1 cellular context compared by ENCODE assay signal in genomic region chr1:161983725-161984124, GRCh38.
TF ChIP-seq lines count a peak whose summit lies in the region.

No MANE protein-coding gene starts in this region.

TF ChIP-seq in IMR-90, 13 proteins besides CTCF, POLR2A, EP300 and RAD21 (continued from another document):
- TF ChIP-seq, protein P1, sequence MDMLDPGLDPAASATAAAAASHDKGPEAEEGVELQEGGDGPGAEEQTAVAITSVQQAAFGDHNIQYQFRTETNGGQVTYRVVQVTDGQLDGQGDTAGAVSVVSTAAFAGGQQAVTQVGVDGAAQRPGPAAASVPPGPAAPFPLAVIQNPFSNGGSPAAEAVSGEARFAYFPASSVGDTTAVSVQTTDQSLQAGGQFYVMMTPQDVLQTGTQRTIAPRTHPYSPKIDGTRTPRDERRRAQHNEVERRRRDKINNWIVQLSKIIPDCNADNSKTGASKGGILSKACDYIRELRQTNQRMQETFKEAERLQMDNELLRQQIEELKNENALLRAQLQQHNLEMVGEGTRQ (IDR thresholded peaks at IDR 0.05; ENCODE audit: low read depth, low read length), result no peak
- TF ChIP-seq CEBPB (IDR thresholded peaks at IDR 0.05; ENCODE audit: low read depth, low read length), result no peak
- TF ChIP-seq MAFK (IDR thresholded peaks at IDR 0.05; ENCODE audit: low read depth, low read length), result no peak
- no peak for TF ChIP-seq FOS (IDR thresholded peaks at IDR 0.05; ENCODE audit: low read depth, low read length)
- no peak for TF ChIP-seq BHLHE40 (IDR thresholded peaks at IDR 0.05; ENCODE audit: low read depth, low read length)
- TF ChIP-seq, protein P2, sequence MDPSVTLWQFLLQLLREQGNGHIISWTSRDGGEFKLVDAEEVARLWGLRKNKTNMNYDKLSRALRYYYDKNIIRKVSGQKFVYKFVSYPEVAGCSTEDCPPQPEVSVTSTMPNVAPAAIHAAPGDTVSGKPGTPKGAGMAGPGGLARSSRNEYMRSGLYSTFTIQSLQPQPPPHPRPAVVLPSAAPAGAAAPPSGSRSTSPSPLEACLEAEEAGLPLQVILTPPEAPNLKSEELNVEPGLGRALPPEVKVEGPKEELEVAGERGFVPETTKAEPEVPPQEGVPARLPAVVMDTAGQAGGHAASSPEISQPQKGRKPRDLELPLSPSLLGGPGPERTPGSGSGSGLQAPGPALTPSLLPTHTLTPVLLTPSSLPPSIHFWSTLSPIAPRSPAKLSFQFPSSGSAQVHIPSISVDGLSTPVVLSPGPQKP (IDR thresholded peaks at IDR 0.05; ENCODE audit: borderline replicate concordance, low read depth, low read length), result no peak
